ENCODE assay signal across 8 cellular contexts in the genomic region with DNA sequence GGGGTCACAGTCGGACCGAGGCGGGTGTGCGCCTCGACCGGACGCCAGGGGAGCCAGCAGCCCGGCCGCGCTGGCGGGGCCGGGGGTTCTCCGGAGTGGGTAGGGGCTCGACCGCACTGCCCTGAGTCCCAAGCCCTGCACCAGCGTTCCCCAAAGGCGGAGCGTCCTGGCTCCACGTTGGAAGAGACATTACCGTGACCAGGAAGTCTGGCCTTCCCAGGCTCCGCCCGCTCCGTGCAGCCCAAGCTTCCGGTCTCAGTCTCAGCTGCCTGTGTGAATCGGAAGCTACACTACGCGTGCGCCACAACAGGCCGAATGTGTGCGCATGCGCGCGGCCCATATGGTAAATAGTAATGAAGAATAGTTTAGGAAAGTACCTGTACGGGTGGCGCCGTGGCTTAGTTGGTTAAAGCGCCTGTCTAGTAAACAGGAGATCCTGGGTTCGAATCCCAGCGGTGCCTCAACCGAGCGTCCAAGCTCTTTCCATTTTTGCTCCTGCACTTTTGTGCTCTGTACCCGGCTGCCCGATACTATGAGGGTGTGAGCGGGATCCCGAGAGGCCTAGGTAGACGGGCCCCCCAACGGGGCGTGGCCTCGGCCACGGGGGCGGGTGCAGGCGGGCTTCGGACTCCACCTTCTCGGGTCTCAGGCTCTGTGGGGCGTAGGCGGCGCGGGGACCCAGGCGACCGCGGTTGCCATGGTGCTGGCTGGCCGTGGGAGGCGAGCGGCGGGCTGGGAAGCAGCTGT. TPM values are rescaled to one million over a fixed set of nuclear protein-coding genes. Genes with fewer than 3 reads are reported as not detected.
DNase-seq lines count a peak whose midpoint lies in the region; ATAC-seq and TF ChIP-seq lines count a peak whose summit lies in the region.

No MANE protein-coding gene starts in this region.

- CTCF ChIA-PET in BJ (lab: Yijun Ruan, JAX): interaction anchor here (0.8 to 3.4 kb wide), 18 partner anchors 7 to 230 kb away, joined by 3 to 35 read pairs (median 4); no protein-coding TSS in a partner anchor

- no peaks in the 10 kb centered on the region for H3K36me3 ChIP-seq in BJ (ENCODE audit: control insufficient read depth, insufficient read depth, low read length)

- TF ChIP-seq CTCF in BJ (IDR thresholded peaks at IDR 0.05; ENCODE audit: insufficient read depth, low read depth, low read length): 0 out of 2 replicates have a peak, but pooled peaks have one; percentile 21

- POLR2A ChIA-PET in BJ (lab: Charles Lee): interaction anchor here (0.6 kb wide), 1 partner anchor 1308 kb away, joined by 5 read pairs; no protein-coding TSS in a partner anchor

- DNase-seq in BJ (ENCODE audit: low read depth) (peak; percentile 93), GM19238 (ENCODE audit: insufficient read length, low spot score) (peak; percentile 94), NCI-H524 (lab: John Stamatoyannopoulos, UW) (peak; percentile 100), cortex of kidney (lab: John Stamatoyannopoulos, UW) (peak; percentile 81), left kidney (ENCODE audit: low read depth, low spot score) (peak; percentile 100)
- peak; percentile 98 for DNase-seq in activated CD4-positive, alpha-beta T cell treated with anti-CD3 and anti-CD28 coated beads for 48 hours
- DNase-seq in stimulated activated CD4-positive, alpha-beta T cell treated with anti-CD3 and anti-CD28 coated beads, Interleukin-2, amount 100 ng/mL, for 24 hours: peak; percentile 96 to 99

- ATAC-seq in HG03442 (IDR thresholded peaks at IDR 0.05; ENCODE audit: unreplicated experiment): peak; percentile 82

- H3K4me3 ChIP-seq in BJ (ENCODE audit: low read depth, low read length): peak overlapping the region; percentile 86

- H3K27me3 ChIP-seq in BJ (ENCODE audit: control insufficient read depth, insufficient read depth, low read length): no peaks in the 10 kb centered on the region

RNA-seq across cellular contexts. Expression of gene LRP3, which starts 17.3 kb away (rescaled TPM):
- 11.5 and 16.1 TPM in 2 replicates for polyA plus RNA-seq in BJ (2011; rRNA removed)
- polyA minus RNA-seq in BJ (2011; rRNA and poly(A)+ RNA removed): 6.9 and 9.5 TPM in 2 replicates

RNA-seq across cellular contexts. Expression of gene WDR88, which starts 44.9 kb away (rescaled TPM):
- not detected in 2 replicates for polyA plus RNA-seq in BJ (2011; rRNA removed)
- polyA minus RNA-seq in BJ (2011; rRNA and poly(A)+ RNA removed): not detected in 2 replicates

RNA-seq across cellular contexts. Expression of gene SLC7A10, which starts 48.8 kb away (rescaled TPM):
- not detected in 2 replicates for polyA plus RNA-seq in BJ (2011; rRNA removed)
- not detected in 2 replicates for polyA minus RNA-seq in BJ (2011; rRNA and poly(A)+ RNA removed)

Comparison
In these comparisons a context has a peak if more than half of its experiments do, and no peak if none do; other contexts are left out.
1. Peak in every context shown above with its lines: DNase-seq, ATAC-seq and H3K4me3 ChIP-seq.